Comparison of ENCODE assay signal across 10 cellular contexts in the genomic region with DNA sequence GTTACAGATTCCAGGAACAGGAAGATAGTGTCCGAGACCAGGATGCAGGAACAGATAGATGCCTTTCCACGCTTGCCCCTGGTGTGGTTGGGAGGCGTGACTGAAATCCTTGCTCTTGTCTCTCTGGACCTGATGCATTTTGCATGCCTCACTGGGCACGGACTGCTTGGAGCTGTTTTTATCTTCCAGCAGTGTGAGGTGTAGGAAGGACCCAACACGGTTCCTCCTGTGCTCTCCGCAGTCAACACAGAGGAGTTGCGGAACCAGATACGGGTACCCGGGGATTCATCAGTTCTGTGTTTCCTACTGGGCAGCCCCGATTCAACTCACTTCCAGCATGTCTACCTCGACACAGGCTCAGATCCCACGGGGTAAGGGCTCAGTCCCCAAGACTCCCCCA. TPM values are rescaled to one million over a fixed set of nuclear protein-coding genes. Genes with fewer than 3 reads are reported as not detected.
DNase-seq lines count a peak whose midpoint lies in the region; ATAC-seq, FAIRE-seq and TF ChIP-seq lines count a peak whose summit lies in the region.
"Had no signal": no experiment of that assay in that cellular context is flagged by ENCODE, and none has a peak within 500 bp of the region (broad histone marks: within the 10 kb centered on the region; RNA-seq: fewer than 3 reads in every experiment).

No MANE protein-coding gene starts in this region.

- H3K9me3 Mint-ChIP-seq in activated B cell treated with CpG ODN at 0.5 μM for 24 hours: no peaks in the 10 kb centered on the region

- 71 to 85% (median 83%) methylated on average over 4 to 12 of the region's 12 CpGs for WGBS in spleen, 5 donors

- TF ChIP-seq POLR2A in HCT116 (IDR thresholded peaks at IDR 0.05; ENCODE audit: borderline replicate concordance, extremely low read depth, insufficient read depth, insufficient read length) (no peak), spleen (IDR thresholded peaks at IDR 0.05) (no peak)

- BruUV-seq in HCT116 (replicated peaks; lab: Mats Ljungman, UMichigan): no TSS peak

- peak overlapping the region; percentile 43 for H3K27ac Mint-ChIP-seq in activated B cell treated with CpG ODN at 0.5 μM for 24 hours

- ATAC-seq in HCT116 (no peak), activated B cell treated with CpG ODN at 0.5 μM for 24 hours (ENCODE audit: low read depth) (no peak), HG02763 (IDR thresholded peaks at IDR 0.05; ENCODE audit: unreplicated experiment) (no peak)

- no peak overlapping the region for H3K4me3 ChIP-seq in HCT116 (replicated peaks in 1 of 2; ENCODE audit: low read depth in 1 of 2, low read length in 2 of 2)
- H3K4me3 ChIP-seq in kidney (ENCODE audit: low read length in 2 of 2): no peak overlapping the region
- H3K4me3 ChIP-seq in spleen: no peak overlapping the region
- H3K4me3 ChIP-seq: ovary had no signal

- peaks cover 0 to 20% of the 10 kb centered on the region in 2 experiments; a peak in 1 of 4 replicates for H3K36me3 ChIP-seq in HCT116 (ENCODE audit: control insufficient read depth in 1 of 2, insufficient read depth in 2 of 2, low read length in 2 of 2)
- H3K36me3 ChIP-seq in kidney (ENCODE audit: control insufficient read depth in 1 of 2, insufficient read depth in 2 of 2, low read length in 2 of 2): no peaks in the 10 kb centered on the region
- H3K36me3 ChIP-seq in spleen: peaks cover 0 to 12% (median 3%) of the 10 kb centered on the region in 6 donors
- H3K36me3 ChIP-seq: ovary had no signal

- no peak for TF ChIP-seq CTCF in HCT116 (IDR thresholded peaks at IDR 0.05 in 2 of 3, conservative IDR thresholded peaks at IDR 0.05 in 1 of 3; ENCODE audit: borderline replicate concordance in 1 of 3, insufficient read depth in 1 of 3, low read depth in 2 of 3, low read length in 2 of 3)
- TF ChIP-seq CTCF in activated B cell treated with CpG ODN at 0.5 μM for 24 hours (IDR thresholded peaks at IDR 0.05): no peak
- TF ChIP-seq CTCF in kidney (IDR thresholded peaks at IDR 0.05; ENCODE audit: borderline replicate concordance, extremely low read depth, insufficient read depth): no peak
- TF ChIP-seq CTCF in spleen (IDR thresholded peaks at IDR 0.05 in 8 of 11, conservative IDR thresholded peaks at IDR 0.05 in 3 of 11): no peak

- peak overlapping the region; percentile 99 for H3K27ac ChIP-seq in HCT116 (ENCODE audit: low read depth, low read length)
- peak overlapping the region; percentile 8 to 96 for H3K27ac ChIP-seq in kidney (ENCODE audit: low read depth in 2 of 2, low read length in 2 of 2)
- peak overlapping the region in 5 of 8 donors; percentile 65 to 96 (median 93) for H3K27ac ChIP-seq in spleen
- H3K27ac ChIP-seq: ovary had no signal

- RAD21 ChIA-PET in HCT116 (lab: Charles Lee; ENCODE audit: low non-redundant PET in 1 of 2, low total read pairs in 2 of 2, uncharacterized antibody in 2 of 2, unreplicated experiment in 2 of 2): interaction anchor here in 1 of 2 experiments (0.5 kb wide), 1 partner anchor 272 kb away, joined by 3 read pairs; no protein-coding TSS in a partner anchor

- FAIRE-seq in kidney (lab: Jason Lieb, UNC): no peak

- H3K9me3 ChIP-seq in HCT116 (ENCODE audit: control insufficient read depth in 1 of 2, insufficient read depth in 1 of 2, low read depth in 1 of 2, low read length in 2 of 2): no peaks in the 10 kb centered on the region
- H3K9me3 ChIP-seq in kidney (ENCODE audit: control insufficient read depth in 1 of 2, low read length in 2 of 2): no peaks in the 10 kb centered on the region
- H3K9me3 ChIP-seq in spleen: no peaks in the 10 kb centered on the region
- H3K9me3 ChIP-seq: ovary had no signal

- H3K4me1 ChIP-seq in HCT116 (ENCODE audit: control insufficient read depth in 1 of 2, insufficient read depth in 2 of 2, low read length in 2 of 2) (peaks cover 55 to 85% of the 10 kb centered on the region in 2 experiments), kidney (ENCODE audit: control insufficient read depth in 1 of 2, insufficient read depth in 1 of 2, low read depth in 1 of 2, low read length in 2 of 2) (peaks cover 50 to 52% of the 10 kb centered on the region in 2 donors), spleen (peaks cover 72 to 98% (median 92%) of the 10 kb centered on the region in 6 donors)

- peak overlapping the region; percentile 52 for H3K4me3 Mint-ChIP-seq in activated B cell treated with CpG ODN at 0.5 μM for 24 hours

- CTCF ChIA-PET in HCT116 (lab: Charles Lee) (interaction anchor here (0.8 kb wide), 1 partner anchor 14 kb away, joined by 5 read pairs; no protein-coding TSS in a partner anchor), activated B cell treated with CpG ODN at 0.5 μM for 24 hours (lab: Charles Lee) (interaction anchor here (2.0 kb wide), 1 partner anchor 65 kb away, joined by 7 read pairs; a partner anchor contains a TSS)

- H2AFZ ChIP-seq in HCT116 (ENCODE audit: low read depth, low read length, poor library complexity, severe bottlenecking): no peak overlapping the region

- H3K79me2 ChIP-seq in HCT116 (ENCODE audit: insufficient read depth, low read length): peaks cover 99% of the 10 kb centered on the region

- peak overlapping the region; percentile 2; the same call in 1 of the 2 replicates for H3K9ac ChIP-seq in HCT116 (ENCODE audit: low read length)
- peak overlapping the region in 1 of 2 donors; percentile 53 for H3K9ac ChIP-seq in kidney (ENCODE audit: low read length in 2 of 2)

- peaks cover 10% of the 10 kb centered on the region for H3K36me3 Mint-ChIP-seq in activated B cell treated with CpG ODN at 0.5 μM for 24 hours (ENCODE audit: low read depth)

- DNase-seq in HCT116 (ENCODE audit: low read depth, low spot score) (no peak), activated B cell treated with CpG ODN at 0.5 μM for 24 hours (no peak), kidney (no peak), spleen (peak; percentile 63), posterior cingulate gyrus (no peak)
- no peak for DNase-seq in NK-92 treated with Interleukin-12 subunit alpha and Interleukin-12 subunit beta, amount 100 ng/mL, for 24 hours (lab: John Stamatoyannopoulos, UW)
- DNase-seq: hippocampal formation, NCI-H2227 treated with DMSO at 0.1 percent for 48 hours, ovary had no signal

- H3K4me1 Mint-ChIP-seq in activated B cell treated with CpG ODN at 0.5 μM for 24 hours: peaks cover 86% of the 10 kb centered on the region

- POLR2A ChIA-PET in HCT116 (lab: Charles Lee) (interaction anchor here (0.8 to 1.7 kb wide), 3 partner anchors 14 to 111 kb away, joined by 3 to 6 read pairs (median 6); no protein-coding TSS in a partner anchor), activated B cell treated with CpG ODN at 0.5 μM for 24 hours (lab: Charles Lee) (interaction anchor here (1.4 to 3.4 kb wide), 10 partner anchors 10 to 306 kb away, joined by 3 to 17 read pairs (median 4); a partner anchor contains a TSS)

- H3K27me3 Mint-ChIP-seq in activated B cell treated with CpG ODN at 0.5 μM for 24 hours: no peaks in the 10 kb centered on the region

- intact Hi-C loops in HCT116 (cut with micrococcal nuclease): no loop called here
- intact Hi-C loops in activated B cell treated with CpG ODN at 0.5 μM for 24 hours (cut with micrococcal nuclease): loop anchor here (5.0 kb wide), 1 partner anchor 287 kb away; a partner anchor contains a TSS
- intact Hi-C loops in kidney (cut with DNase I): no loop called here
- intact Hi-C loops in spleen (cut with DNase I; ENCODE audit: low total_unique reads): no loop called here
- intact Hi-C loops in posterior cingulate gyrus (cut with DNase I): no loop called here

- H3K4me2 ChIP-seq in HCT116 (ENCODE audit: low read length): peak overlapping the region; percentile 89

- no peaks in the 10 kb centered on the region for H3K9me2 ChIP-seq in HCT116 (ENCODE audit: insufficient read depth)

- H4K20me1 ChIP-seq in HCT116 (ENCODE audit: insufficient read depth): peaks cover 19% of the 10 kb centered on the region; the same call in 1 of the 2 replicates

- no peak for TF ChIP-seq RAD21 in HCT116 (IDR thresholded peaks at IDR 0.05; ENCODE audit: low read depth)

- H3K27me3 ChIP-seq in HCT116 (ENCODE audit: insufficient read depth, low read length) (no peaks in the 10 kb centered on the region), spleen (replicated peaks in 1 of 7) (no peaks in the 10 kb centered on the region)
- H3K27me3 ChIP-seq: ovary had no signal

TF ChIP-seq in HCT116, 20 proteins besides CTCF, POLR2A, EP300 and RAD21 (continues in another document):
- TF ChIP-seq, protein P1, sequence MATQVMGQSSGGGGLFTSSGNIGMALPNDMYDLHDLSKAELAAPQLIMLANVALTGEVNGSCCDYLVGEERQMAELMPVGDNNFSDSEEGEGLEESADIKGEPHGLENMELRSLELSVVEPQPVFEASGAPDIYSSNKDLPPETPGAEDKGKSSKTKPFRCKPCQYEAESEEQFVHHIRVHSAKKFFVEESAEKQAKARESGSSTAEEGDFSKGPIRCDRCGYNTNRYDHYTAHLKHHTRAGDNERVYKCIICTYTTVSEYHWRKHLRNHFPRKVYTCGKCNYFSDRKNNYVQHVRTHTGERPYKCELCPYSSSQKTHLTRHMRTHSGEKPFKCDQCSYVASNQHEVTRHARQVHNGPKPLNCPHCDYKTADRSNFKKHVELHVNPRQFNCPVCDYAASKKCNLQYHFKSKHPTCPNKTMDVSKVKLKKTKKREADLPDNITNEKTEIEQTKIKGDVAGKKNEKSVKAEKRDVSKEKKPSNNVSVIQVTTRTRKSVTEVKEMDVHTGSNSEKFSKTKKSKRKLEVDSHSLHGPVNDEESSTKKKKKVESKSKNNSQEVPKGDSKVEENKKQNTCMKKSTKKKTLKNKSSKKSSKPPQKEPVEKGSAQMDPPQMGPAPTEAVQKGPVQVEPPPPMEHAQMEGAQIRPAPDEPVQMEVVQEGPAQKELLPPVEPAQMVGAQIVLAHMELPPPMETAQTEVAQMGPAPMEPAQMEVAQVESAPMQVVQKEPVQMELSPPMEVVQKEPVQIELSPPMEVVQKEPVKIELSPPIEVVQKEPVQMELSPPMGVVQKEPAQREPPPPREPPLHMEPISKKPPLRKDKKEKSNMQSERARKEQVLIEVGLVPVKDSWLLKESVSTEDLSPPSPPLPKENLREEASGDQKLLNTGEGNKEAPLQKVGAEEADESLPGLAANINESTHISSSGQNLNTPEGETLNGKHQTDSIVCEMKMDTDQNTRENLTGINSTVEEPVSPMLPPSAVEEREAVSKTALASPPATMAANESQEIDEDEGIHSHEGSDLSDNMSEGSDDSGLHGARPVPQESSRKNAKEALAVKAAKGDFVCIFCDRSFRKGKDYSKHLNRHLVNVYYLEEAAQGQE (IDR thresholded peaks at IDR 0.05; ENCODE audit: low read depth): no peak

RNA-seq across cellular contexts. Expression of a gene that starts 6.5 kb away (rescaled TPM):
- total RNA-seq in HCT116 (2021; ENCODE audit: unreplicated experiment) (48.9 TPM), activated B cell treated with CpG ODN at 0.5 μM for 24 hours (55.0 and 65.2 TPM in 2 replicates), kidney (32.0 TPM), spleen (10 to 100 TPM; 19.5 to 53.2 (median 36.4) TPM)
- 21.2 and 27.0 TPM in 2 replicates for polyA plus RNA-seq in HCT116 (2012)
- polyA plus RNA-seq in kidney (ENCODE audit: insufficient read depth, low read depth, low replicate concordance) (5.7 TPM), spleen (10 to 100 TPM in 1 of 3 donors, 1 to 10 TPM in 2; 3.9 to 20.8 (median 7.5) TPM)

RNA-seq across cellular contexts. Expression of a gene that starts 18.9 kb away (rescaled TPM):
- total RNA-seq in HCT116 (2021; ENCODE audit: unreplicated experiment): 137 TPM
- polyA plus RNA-seq in HCT116 (2012): 156 and 181 TPM in 2 replicates
- 97.2 and 109 TPM in 2 replicates for total RNA-seq in activated B cell treated with CpG ODN at 0.5 μM for 24 hours
- total RNA-seq in kidney: 125 TPM
- 68.4 TPM for polyA plus RNA-seq in kidney (ENCODE audit: insufficient read depth, low read depth, low replicate concordance)
- 100 to 1,000 TPM in 4 of 7 donors, 10 to 100 TPM in 3; 89.3 to 112 (median 100) TPM for total RNA-seq in spleen
- 10 to 100 TPM; 32.8 to 80.1 (median 43.2) TPM for polyA plus RNA-seq in spleen
